Comparison of ENCODE assay signal across 8 cellular contexts in the genomic region with DNA sequence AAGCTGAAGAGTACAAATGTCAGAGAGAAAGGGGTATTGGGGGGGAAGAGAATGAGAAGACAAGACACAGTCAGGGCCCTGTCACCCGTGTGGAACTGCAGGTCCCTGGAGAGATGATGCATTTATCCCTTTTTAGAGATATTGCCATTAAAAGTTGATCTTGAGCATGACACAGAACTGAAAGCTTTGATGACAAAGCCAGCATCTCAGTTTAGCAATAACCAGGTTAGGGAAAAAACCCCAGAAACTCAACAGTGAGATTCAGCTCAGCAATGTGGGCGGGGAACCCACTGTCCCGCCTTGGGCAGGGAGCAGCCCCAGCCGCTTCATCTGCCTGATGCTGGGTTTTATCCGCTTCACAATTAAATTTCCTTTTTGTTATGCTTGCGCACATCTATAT.
A peak's percentile ranks its signal among the peaks of the same experiment; 100 is the strongest.
DNase-seq lines count a peak whose midpoint lies in the region; ATAC-seq, FAIRE-seq and TF ChIP-seq lines count a peak whose summit lies in the region.

No MANE protein-coding gene starts in this region.

- no peaks in the 10 kb centered on the region for H3K27me3 Mint-ChIP-seq in Calu3 (ENCODE audit: unreplicated experiment)

- no TSS peak for BruUV-seq in Calu3 (replicated peaks; lab: Mats Ljungman, UMichigan)

- dilution Hi-C loops in keratinocyte (cut with MboI; ENCODE audit: extremely low pct_ligation_motif_present, low sequenced_read_pairs) = no loop called here

- peaks cover 68% of the 10 kb centered on the region for H3K36me3 Mint-ChIP-seq in Calu3 (ENCODE audit: insufficient read depth, unreplicated experiment)

- H3K4me3 ChIP-seq in keratinocyte (ENCODE audit: control insufficient read depth in 2 of 3, extremely low read depth in 1 of 3, insufficient read depth in 2 of 3, low read depth in 1 of 3, low read length in 3 of 3) (peak overlapping the region in 2 of 3 experiments; percentile 3 to 42), SJCRH30 (no peak overlapping the region)

- no peak for DNase-seq in Calu3
- no peak for DNase-seq in keratinocyte (ENCODE audit: low read depth, low spot score)
- no peak for DNase-seq in activated gamma-delta T cell treated with Interleukin-2 at 50 U/mL for 16 hours
- no peak for DNase-seq in GOT3 (lab: John Stamatoyannopoulos, UW)
- no peak for DNase-seq in activated effector memory CD4-positive, alpha-beta T cell treated with Interleukin-2 at 50 U/mL for 16 hours
- DNase-seq in SJCRH30 = no peak

- peaks cover 6% of the 10 kb centered on the region for H3K9me1 ChIP-seq in keratinocyte (ENCODE audit: control insufficient read depth, extremely low read depth, insufficient read depth, low read length)

- H4K20me1 ChIP-seq in keratinocyte (ENCODE audit: control insufficient read depth, extremely low read depth, insufficient read depth, low read length) = peaks cover 27% of the 10 kb centered on the region

- H3K79me2 ChIP-seq in keratinocyte (ENCODE audit: control insufficient read depth, insufficient read depth, low read length) = peaks cover 89% of the 10 kb centered on the region

- peaks cover 7 to 18% of the 10 kb centered on the region in 2 experiments for H3K36me3 ChIP-seq in keratinocyte (ENCODE audit: control insufficient read depth in 2 of 2, extremely low read depth in 1 of 2, insufficient read depth in 2 of 2, low read length in 2 of 2)
- no peaks in the 10 kb centered on the region for H3K36me3 ChIP-seq in SJCRH30

- TF ChIP-seq CTCF in Calu3 (IDR thresholded peaks at IDR 0.05; ENCODE audit: unreplicated experiment) (no peak), keratinocyte (optimal IDR thresholded peaks at IDR 0.05 in 1 of 3, IDR thresholded peaks at IDR 0.05 in 1 of 3, conservative IDR thresholded peaks at IDR 0.05 in 1 of 3; ENCODE audit: extremely low read depth in 1 of 3, insufficient read depth in 2 of 3, low read length in 3 of 3) (no peak)

- no peaks in the 10 kb centered on the region for H3K9me3 Mint-ChIP-seq in Calu3 (ENCODE audit: low read depth, unreplicated experiment)

- H3K4me1 ChIP-seq in keratinocyte (ENCODE audit: control insufficient read depth, extremely low read depth, insufficient read depth, low read length) (peaks cover 58% of the 10 kb centered on the region), SJCRH30 (no peaks in the 10 kb centered on the region)

- peak overlapping the region; percentile 79 for H3K4me3 Mint-ChIP-seq in Calu3 (ENCODE audit: low read depth, unreplicated experiment)

- H3K4me1 Mint-ChIP-seq in Calu3 (ENCODE audit: low read depth, unreplicated experiment) = peaks cover 82% of the 10 kb centered on the region

- intact Hi-C loops in Calu3 (cut with micrococcal nuclease; ENCODE audit: unreplicated experiment) = no loop called here

- peak overlapping the region; percentile 95 for H3K9ac ChIP-seq in keratinocyte (ENCODE audit: control insufficient read depth, extremely low read depth, insufficient read depth, low read length)

- H3K27ac ChIP-seq in keratinocyte (ENCODE audit: control insufficient read depth, insufficient read depth, low read length) (peak overlapping the region; percentile 97), SJCRH30 (no peak overlapping the region)

- peak; percentile 55 for FAIRE-seq in keratinocyte (lab: Jason Lieb, UNC)

- H3K9me3 ChIP-seq in keratinocyte (ENCODE audit: control insufficient read depth, low read depth, low read length) = no peaks in the 10 kb centered on the region
- H3K9me3 ChIP-seq in SJCRH30 (replicated peaks) = no peaks in the 10 kb centered on the region

- H3K27ac Mint-ChIP-seq in Calu3 (ENCODE audit: unreplicated experiment) = peak overlapping the region; percentile 91

- CTCF ChIA-PET in Calu3 (lab: Charles Lee) = interaction anchor here (0.6 to 1.5 kb wide), 5 partner anchors 12 to 89 kb away, joined by 3 to 5 read pairs (median 3); no protein-coding TSS in a partner anchor

- H2AFZ ChIP-seq in keratinocyte (ENCODE audit: control insufficient read depth, low read length) = no peak overlapping the region

- peak overlapping the region; percentile 95 for H3K4me2 ChIP-seq in keratinocyte (ENCODE audit: control insufficient read depth, extremely low read depth, insufficient read depth, low read depth, low read length)

- ATAC-seq in GM19467 (IDR thresholded peaks at IDR 0.05; ENCODE audit: unreplicated experiment) (peak; percentile 72), HG03432 (IDR thresholded peaks at IDR 0.05; ENCODE audit: unreplicated experiment) (peak; percentile 92)

- no peaks in the 10 kb centered on the region for H3K27me3 ChIP-seq in keratinocyte (ENCODE audit: control insufficient read depth, extremely low read depth, insufficient read depth, low read length)
- H3K27me3 ChIP-seq in SJCRH30 = no peaks in the 10 kb centered on the region
